8 cellular contexts compared by ENCODE assay signal in the genomic region with DNA sequence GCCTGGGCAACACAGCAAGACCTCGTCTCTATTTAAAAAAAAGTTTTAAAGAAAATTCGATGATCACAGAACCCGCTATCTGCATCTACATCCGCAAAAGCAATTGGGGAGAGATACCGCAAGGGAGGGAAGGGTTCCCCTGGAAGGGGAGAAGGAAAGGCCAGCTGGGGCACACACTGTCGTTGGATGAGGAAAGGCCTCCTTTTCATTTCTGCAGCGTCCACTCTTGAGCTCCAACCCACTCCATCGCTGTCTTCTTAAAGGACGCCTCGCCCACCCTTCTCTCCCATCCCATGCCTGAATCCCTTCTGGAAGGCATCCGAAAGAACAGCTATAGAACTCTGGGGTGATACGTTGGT. TPM values are rescaled to one million over a fixed set of nuclear protein-coding genes. Genes with fewer than 3 reads are reported as not detected.
DNase-seq lines count a peak whose midpoint lies in the region; ATAC-seq and TF ChIP-seq lines count a peak whose summit lies in the region.

No MANE protein-coding gene starts in this region.

- H3K27ac ChIP-seq in IMR-90 (ENCODE audit: insufficient read depth, low read length), result peak overlapping the region; percentile 68

- peak overlapping the region; percentile 18 for H2AK9ac ChIP-seq in IMR-90 (replicated peaks; ENCODE audit: low read depth, low read length, poor library complexity)

- peak overlapping the region; percentile 91 for H3K27ac Mint-ChIP-seq in neural crest cell (ENCODE audit: unreplicated experiment)

- peaks cover 28% of the 10 kb centered on the region for H3K27me3 ChIP-seq in IMR-90 (ENCODE audit: control insufficient read depth, insufficient read depth, low read length)

- H2AK5ac ChIP-seq in IMR-90 (ENCODE audit: low read depth, low read length), result peak overlapping the region; percentile 57

- intact Hi-C loops in IMR-90 (cut with micrococcal nuclease), result no loop called here

- H3K4me2 ChIP-seq in IMR-90 (ENCODE audit: low read depth, low read length), result peak overlapping the region; percentile 98

- peak overlapping the region; percentile 94 to 99 for H4K8ac ChIP-seq in IMR-90 (ENCODE audit: low read depth in 2 of 2, low read length in 2 of 2)

- TF ChIP-seq RAD21 in IMR-90 (IDR thresholded peaks at IDR 0.05; ENCODE audit: low read length), result no peak

- POLR2A ChIA-PET in AG04449 (lab: Yijun Ruan, JAX) (interaction anchor here (1.1 to 1.4 kb wide), 2 partner anchors 11 to 13 kb away, joined by 3 to 7 read pairs; a partner anchor contains a TSS), IMR-90 (lab: Charles Lee; ENCODE audit: unreplicated experiment) (no interaction called here)

- H2BK5ac ChIP-seq in IMR-90 (ENCODE audit: low read depth, low read length, poor library complexity, severe bottlenecking), result no peak overlapping the region

- H3K36me3 ChIP-seq in IMR-90 (ENCODE audit: control insufficient read depth, insufficient read depth, low read length), result peaks cover 23% of the 10 kb centered on the region

- H3K4me3 ChIP-seq in AG04449 (ENCODE audit: low read depth, low read length) (peak overlapping the region; percentile 64), IMR-90 (ENCODE audit: insufficient read depth, low read depth, low read length) (peak overlapping the region; percentile 80), epithelial cell of esophagus (ENCODE audit: low read length) (peak overlapping the region; percentile 66)

- peak overlapping the region; percentile 51; the same call in 1 of the 2 replicates for H3K23ac ChIP-seq in IMR-90 (ENCODE audit: low read depth, low read length)

- CTCF ChIA-PET in AG04449 (lab: Yijun Ruan, JAX), result interaction anchor here (0.7 to 1.6 kb wide), 4 partner anchors 8 to 153 kb away, joined by 3 to 5 read pairs (median 4); no protein-coding TSS in a partner anchor
- CTCF ChIA-PET in IMR-90 (lab: Yijun Ruan, JAX), result no interaction called here

- in situ Hi-C loops in IMR-90 (cut with MboI; ENCODE audit: low sequenced_read_pairs), result loop anchor here (10.0 kb wide), 1 partner anchor 576 kb away; no protein-coding TSS in a partner anchor

- H3K79me1 ChIP-seq in IMR-90 (ENCODE audit: low read depth in 1 of 2, low read length in 2 of 2), result peaks cover 13 to 26% of the 10 kb centered on the region in 2 experiments

- peaks cover 31% of the 10 kb centered on the region for H4K20me1 ChIP-seq in IMR-90 (ENCODE audit: insufficient read depth, low read length)

- peak overlapping the region; percentile 81 for H4K5ac ChIP-seq in IMR-90 (ENCODE audit: low read depth, low read length)

- ATAC-seq in IMR-90 (ENCODE audit: low read depth) (peak; percentile 4), GM18505 (IDR thresholded peaks at IDR 0.05; ENCODE audit: unreplicated experiment) (no peak), HG03469 (IDR thresholded peaks at IDR 0.05; ENCODE audit: unreplicated experiment) (no peak)

- TF ChIP-seq POLR2A in IMR-90 (IDR thresholded peaks at IDR 0.05; ENCODE audit: low read depth, low read length) (no peak), GM18505 (IDR thresholded peaks at IDR 0.05; ENCODE audit: borderline replicate concordance, extremely low read depth, insufficient read depth, insufficient read length) (no peak)

- dilution Hi-C loops in IMR-90 (cut with HindIII; ENCODE audit: low sequenced_read_pairs, unreplicated experiment), result no loop called here

- DNase-seq in AG04449 (ENCODE audit: low read depth, low spot score), result no peak
- no peak for DNase-seq in IMR-90
- DNase-seq in epithelial cell of esophagus (ENCODE audit: low read depth), result no peak
- no peak for DNase-seq in neural crest cell (ENCODE audit: low read depth, low spot score)
- DNase-seq in cerebellum (ENCODE audit: low spot score), result no peak
- DNase-seq in T-helper 9 cell, result no peak

- BruUV-seq in IMR-90 (replicated peaks; lab: Mats Ljungman, UMichigan), result no TSS peak

- H3K9ac ChIP-seq in IMR-90 (ENCODE audit: low read depth, low read length), result peak overlapping the region; percentile 77

- WGBS in IMR-90 (ENCODE audit: extremely low coverage in 2 of 2, insufficient read length in 1 of 2), 2 experiments, result no CpG with 5 or more reads among the region's 12 CpGs

- H4K91ac ChIP-seq in IMR-90 (ENCODE audit: insufficient read depth, low read depth, low read length), result peak overlapping the region; percentile 63; the same call in 1 of the 2 replicates

- TF ChIP-seq CTCF in AG04449 (IDR thresholded peaks at IDR 0.05; ENCODE audit: insufficient read depth, low read length, missing control alignments), result no peak
- no peak for TF ChIP-seq CTCF in IMR-90 (conservative IDR thresholded peaks at IDR 0.05; ENCODE audit: low read depth, low read length)
- TF ChIP-seq CTCF in epithelial cell of esophagus (IDR thresholded peaks at IDR 0.05; ENCODE audit: insufficient read depth, low read depth, low read length, missing control alignments), result no peak
- no peak for TF ChIP-seq CTCF in neural crest cell (conservative IDR thresholded peaks at IDR 0.05)

- H3K4me1 Mint-ChIP-seq in neural crest cell, result peaks cover 9% of the 10 kb centered on the region

- peaks cover 8% of the 10 kb centered on the region for H3K36me3 Mint-ChIP-seq in neural crest cell (ENCODE audit: low read depth)

- peak overlapping the region; percentile 59; the same call in 1 of the 2 replicates for H2BK120ac ChIP-seq in IMR-90 (ENCODE audit: low read depth, low read length)

- H3K56ac ChIP-seq in IMR-90 (ENCODE audit: extremely low read depth, insufficient read depth, low read length), result peak overlapping the region; percentile 45; the same call in 1 of the 2 replicates

- peaks cover 13% of the 10 kb centered on the region for H3K27me3 Mint-ChIP-seq in neural crest cell (ENCODE audit: low read depth)

- peak overlapping the region; percentile 99 for H2AFZ ChIP-seq in IMR-90 (replicated peaks; ENCODE audit: low read length, poor library complexity)

- H3K14ac ChIP-seq in IMR-90 (replicated peaks; ENCODE audit: low read depth, low read length), result peak overlapping the region; percentile 95

- peak overlapping the region; percentile 87 for H3K4ac ChIP-seq in IMR-90 (ENCODE audit: low read depth, low read length)

- H3K9me1 ChIP-seq in IMR-90 (ENCODE audit: insufficient read depth, low read length), result peaks cover 7% of the 10 kb centered on the region

- peak overlapping the region; percentile 30 for H3K18ac ChIP-seq in IMR-90 (ENCODE audit: low read depth, low read length)

- H3K9me3 ChIP-seq in IMR-90 (ENCODE audit: control insufficient read depth, insufficient read depth, low read length), result no peaks in the 10 kb centered on the region

- H3K4me3 Mint-ChIP-seq in neural crest cell, result no peak overlapping the region

- H2BK20ac ChIP-seq in IMR-90 (ENCODE audit: low read depth, low read length), result no peak overlapping the region

- H3K4me1 ChIP-seq in IMR-90 (ENCODE audit: control insufficient read depth, insufficient read depth, low read length), result peaks cover 5% of the 10 kb centered on the region

- no peaks in the 10 kb centered on the region for H3K9me3 Mint-ChIP-seq in neural crest cell

- peak overlapping the region; percentile 59; the same call in 1 of the 3 replicates for H2BK15ac ChIP-seq in IMR-90 (ENCODE audit: low read depth, low read length)

TF ChIP-seq in IMR-90, 13 proteins besides CTCF, POLR2A, EP300 and RAD21 (continues in another document):
- no peak for TF ChIP-seq NFE2L2 (IDR thresholded peaks at IDR 0.05; ENCODE audit: low read depth, low read length)
- no peak for TF ChIP-seq MAZ (IDR thresholded peaks at IDR 0.05; ENCODE audit: borderline replicate concordance, low read depth, low read length)
- TF ChIP-seq MAFK (IDR thresholded peaks at IDR 0.05; ENCODE audit: low read depth, low read length), result no peak
- TF ChIP-seq, protein P1, sequence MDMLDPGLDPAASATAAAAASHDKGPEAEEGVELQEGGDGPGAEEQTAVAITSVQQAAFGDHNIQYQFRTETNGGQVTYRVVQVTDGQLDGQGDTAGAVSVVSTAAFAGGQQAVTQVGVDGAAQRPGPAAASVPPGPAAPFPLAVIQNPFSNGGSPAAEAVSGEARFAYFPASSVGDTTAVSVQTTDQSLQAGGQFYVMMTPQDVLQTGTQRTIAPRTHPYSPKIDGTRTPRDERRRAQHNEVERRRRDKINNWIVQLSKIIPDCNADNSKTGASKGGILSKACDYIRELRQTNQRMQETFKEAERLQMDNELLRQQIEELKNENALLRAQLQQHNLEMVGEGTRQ (IDR thresholded peaks at IDR 0.05; ENCODE audit: low read depth, low read length), result no peak
- TF ChIP-seq BHLHE40 (IDR thresholded peaks at IDR 0.05; ENCODE audit: low read depth, low read length), result no peak
- TF ChIP-seq FOS (IDR thresholded peaks at IDR 0.05; ENCODE audit: low read depth, low read length), result no peak
- TF ChIP-seq CEBPB (IDR thresholded peaks at IDR 0.05; ENCODE audit: low read depth, low read length), result no peak
- TF ChIP-seq MXI1 (IDR thresholded peaks at IDR 0.05; ENCODE audit: borderline replicate concordance, low read depth, low read length), result no peak
- TF ChIP-seq CHD1 (IDR thresholded peaks at IDR 0.05; ENCODE audit: low read depth, low read length), result no peak
- TF ChIP-seq SMC3 (IDR thresholded peaks at IDR 0.05; ENCODE audit: low read depth, low read length), result no peak

RNA-seq across cellular contexts. Expression of a gene that starts 3.2 kb away (rescaled TPM):
- total RNA-seq in IMR-90 (2012; rRNA removed) (not detected in 2 replicates), neural crest cell (0.55 and 0.65 TPM in 2 replicates), cerebellum (1.7 TPM)
- polyA plus RNA-seq in IMR-90 (2012; rRNA removed), result 0.04 TPM in 1 of 2 replicates, not detected in the other
- polyA plus RNA-seq in IMR-90 (2012; cell fraction: cytosol; rRNA removed), result 0.01 and 0.04 TPM in 2 replicates
- polyA plus RNA-seq in IMR-90 (2012; cell fraction: nucleus; rRNA removed; ENCODE audit: low replicate concordance), result 0.28 and 0.65 TPM in 2 replicates

RNA-seq across cellular contexts. Expression of a gene that starts 11.1 kb away (rescaled TPM):
- total RNA-seq in IMR-90 (2012; rRNA removed), result 4.8 and 5.3 TPM in 2 replicates
- polyA plus RNA-seq in IMR-90 (2012; rRNA removed), result 96.1 and 112 TPM in 2 replicates
- polyA plus RNA-seq in IMR-90 (2012; cell fraction: cytosol; rRNA removed), result 53.9 and 155 TPM in 2 replicates
- polyA plus RNA-seq in IMR-90 (2012; cell fraction: nucleus; rRNA removed; ENCODE audit: low replicate concordance), result 67.8 and 150 TPM in 2 replicates
- 15.0 and 19.1 TPM in 2 replicates for total RNA-seq in neural crest cell
- 4.7 TPM for total RNA-seq in cerebellum

RNA-seq across cellular contexts. Expression of a gene that starts 30.3 kb away (rescaled TPM):
- total RNA-seq in IMR-90 (2012; rRNA removed), result under 0.01 and 0.36 TPM in 2 replicates
- polyA plus RNA-seq in IMR-90 (2012; rRNA removed), result 6.7 and 7.7 TPM in 2 replicates
- polyA plus RNA-seq in IMR-90 (2012; cell fraction: cytosol; rRNA removed), result 3.6 and 10.9 TPM in 2 replicates
- 9.8 and 16.2 TPM in 2 replicates for polyA plus RNA-seq in IMR-90 (2012; cell fraction: nucleus; rRNA removed; ENCODE audit: low replicate concordance)
- 25.3 and 26.4 TPM in 2 replicates for total RNA-seq in neural crest cell
- total RNA-seq in cerebellum, result 14.0 TPM

RNA-seq across cellular contexts. Expression of a gene that starts 54.7 kb away (rescaled TPM):
- total RNA-seq in IMR-90 (2012; rRNA removed) (not detected in 2 replicates), neural crest cell (not detected in 2 replicates), cerebellum (0.27 TPM)
- polyA plus RNA-seq in IMR-90 (2012; rRNA removed), result not detected in 2 replicates
- polyA plus RNA-seq in IMR-90 (2012; cell fraction: cytosol; rRNA removed), result 0.06 TPM in 1 of 2 replicates, not detected in the other
- not detected in 2 replicates for polyA plus RNA-seq in IMR-90 (2012; cell fraction: nucleus; rRNA removed; ENCODE audit: low replicate concordance)

Comparison
In these comparisons a context has a peak if more than half of its experiments do, and no peak if none do; other contexts are left out.
1. RNA of a gene that starts 30.3 kb away (total RNA-seq): 25.3 to 26.4 TPM in neural crest cell and 14.0 TPM in cerebellum (single experiment); under 0.01 to 0.36 TPM in IMR-90; every median in the first group is over 10 times any median in the second.
2. Peak in every context shown above with its lines, with median percentiles within 50 percentile points of each other: H3K4me3 ChIP-seq.